ENCODE assay signal across 9 cellular contexts in genomic region chr1:214404571-214405213, GRCh38.
DNase-seq lines count a peak whose midpoint lies in the region; ATAC-seq, FAIRE-seq and TF ChIP-seq lines count a peak whose summit lies in the region.
"Had no signal": no experiment of that assay in that cellular context is flagged by ENCODE, and none has a peak within 500 bp of the region (broad histone marks: within the 10 kb centered on the region; RNA-seq: fewer than 3 reads in every experiment).

No MANE protein-coding gene starts in this region.

- ATAC-seq in GM21447 (IDR thresholded peaks at IDR 0.05; ENCODE audit: unreplicated experiment) (peak; percentile 24), HG03520 (IDR thresholded peaks at IDR 0.05; ENCODE audit: unreplicated experiment) (peak; percentile 19), K562 (no peak; the same call in 2 of the 3 replicates), Right ventricle myocardium inferior (no peak)

- POLR2A ChIA-PET in K562 (lab: Yijun Ruan, JAX) = no interaction called here

- DNase-seq in K562 (ENCODE audit: extremely low read depth in 1 of 4, low spot score in 3 of 4) (no peak), non-pigmented ciliary epithelial cell (ENCODE audit: low read depth) (peak; percentile 70), NCI-H2107 treated with DMSO at 0.1 percent for 48 hours (lab: John Stamatoyannopoulos, UW; ENCODE audit: unreplicated experiment) (no peak), left ventricle myocardium inferior (no peak), Right ventricle myocardium inferior (ENCODE audit: missing footprints) (no peak)
- DNase-seq: midbrain; stimulated activated CD4-positive, alpha-beta T cell treated with anti-CD3 and anti-CD28 coated beads, Interleukin-4, amount 100 ng/mL, for 4 hours had no signal

- no peaks in the 10 kb centered on the region for H3K9me1 ChIP-seq in K562 (ENCODE audit: control insufficient read depth, insufficient read depth, low read length)

- no peak for TF ChIP-seq POLR2A in K562 (conservative IDR thresholded peaks at IDR 0.05)

- H3K27ac ChIP-seq in K562 (ENCODE audit: extremely low read depth, low read depth, low read length) (no peak overlapping the region), left ventricle myocardium inferior (replicated peaks) (no peak overlapping the region)

- no peak overlapping the region for H3K4me2 ChIP-seq in K562 (ENCODE audit: insufficient read depth, low read length)

- peaks cover 0 to 27% of the 10 kb centered on the region in 2 experiments; a peak in 2 of 5 replicates for H3K27me3 ChIP-seq in K562 (ENCODE audit: control insufficient read depth in 2 of 2, insufficient read depth in 2 of 2, low read length in 2 of 2)
- H3K27me3 ChIP-seq in left ventricle myocardium inferior (ENCODE audit: low read depth) = no peaks in the 10 kb centered on the region

- 2% methylated on average over 9 of the region's 9 CpGs for WGBS in K562 (ENCODE audit: insufficient coverage, low coverage, missing lambda C conversion rate)

- no TSS peak for BruUV-seq in K562 (replicated peaks; lab: Mats Ljungman, UMichigan)

- H2AFZ ChIP-seq in K562 (ENCODE audit: low read depth, low read length) = no peak overlapping the region

- in situ Hi-C loops in K562 (cut with MboI) = no loop called here

- no peaks in the 10 kb centered on the region for H3K36me3 ChIP-seq in K562 (ENCODE audit: control insufficient read depth, insufficient read depth, low read length)
- peaks cover 20% of the 10 kb centered on the region for H3K36me3 ChIP-seq in left ventricle myocardium inferior

- H3K79me2 ChIP-seq in K562 (ENCODE audit: control insufficient read depth, insufficient read depth, low read length) = no peaks in the 10 kb centered on the region

- no peaks in the 10 kb centered on the region for H4K20me1 ChIP-seq in K562 (replicated peaks; ENCODE audit: control insufficient read depth, insufficient read depth, low read length)

- H3K9ac ChIP-seq in K562 (ENCODE audit: insufficient read depth in 1 of 2, low read depth in 2 of 2, low read length in 2 of 2) = no peak overlapping the region

- no peak for TF ChIP-seq EP300 in K562 (IDR thresholded peaks at IDR 0.05; ENCODE audit: low read length)

- no peak for TF ChIP-seq RAD21 in K562 (CRISPR knock-in tag; conservative IDR thresholded peaks at IDR 0.05 in 1 of 2, IDR thresholded peaks at IDR 0.05 in 1 of 2)

- H3K4me1 ChIP-seq in K562 (replicated peaks in 1 of 2; ENCODE audit: control insufficient read depth in 2 of 2, insufficient read depth in 2 of 2, low read length in 2 of 2) = no peaks in the 10 kb centered on the region
- peaks cover 20% of the 10 kb centered on the region for H3K4me1 ChIP-seq in left ventricle myocardium inferior

- FAIRE-seq in K562 (lab: Jason Lieb, UNC) = no peak

- no peaks in the 10 kb centered on the region for H3K9me3 ChIP-seq in K562 (replicated peaks; ENCODE audit: control insufficient read depth, insufficient read depth, low read depth, low read length)
- no peaks in the 10 kb centered on the region for H3K9me3 ChIP-seq in left ventricle myocardium inferior (replicated peaks)

- TF ChIP-seq CTCF in K562 (IDR thresholded peaks at IDR 0.05 in 2 of 3, conservative IDR thresholded peaks at IDR 0.05 in 1 of 3; ENCODE audit: insufficient read depth in 2 of 3, low read depth in 1 of 3, low read length in 3 of 3) (no peak), left ventricle myocardium inferior (IDR thresholded peaks at IDR 0.05; ENCODE audit: borderline replicate concordance) (no peak)

- CTCF ChIA-PET in K562 (lab: Yijun Ruan, JAX; ENCODE audit: low intra/inter-chr PET ratio) = no interaction called here

- H3K4me3 ChIP-seq in K562 (no peak overlapping the region), left ventricle myocardium inferior (no peak overlapping the region)

- intact Hi-C loops in K562 (cut with micrococcal nuclease) = no loop called here
- intact Hi-C loops in left ventricle myocardium inferior (cut with micrococcal nuclease) = no loop called here
- intact Hi-C loops in Right ventricle myocardium inferior (cut with DNase I) = no loop called here

TF ChIP-seq in K562, 482 proteins besides CTCF, POLR2A, EP300 and RAD21:
- TF ChIP-seq ZNF507 (tag; conservative IDR thresholded peaks at IDR 0.05) (no peak), CREB1 (IDR thresholded peaks at IDR 0.05) (0 out of 2 replicates have a peak, but pooled peaks have one; percentile 26), CREB1 (CRISPR knock-in tag; IDR thresholded peaks at IDR 0.05) (no peak), STAG1 (CRISPR knock-in tag; IDR thresholded peaks at IDR 0.05; ENCODE audit: borderline replicate concordance) (no peak), CREM (IDR thresholded peaks at IDR 0.05; ENCODE audit: low read depth) (peak; percentile 56; the same call in 1 of the 2 replicates), NFE2 (IDR thresholded peaks at IDR 0.05; ENCODE audit: low read depth) (peak; percentile 20; the same call in 1 of the 2 replicates), NRF1 (conservative IDR thresholded peaks at IDR 0.05 in 1 of 2, IDR thresholded peaks at IDR 0.05 in 1 of 2) (no peak)

Comparison
In these comparisons a context has a peak if more than half of its experiments do, and no peak if none do; other contexts are left out.
1. ATAC-seq: peak in GM21447 (single experiment) and HG03520 (single experiment); none in K562 (single experiment) and Right ventricle myocardium inferior (single experiment).